Comparison of ENCODE assay signal across 26 cellular contexts in genomic region chr2:48173141-48173540, GRCh38.
"Had no signal": no experiment of that assay in that cellular context is flagged by ENCODE, and none has a peak within 500 bp of the region (broad histone marks: within the 10 kb centered on the region; RNA-seq: fewer than 3 reads in every experiment).

No MANE protein-coding gene starts in this region.

- DNase-seq: activated CD4-positive, alpha-beta T cell treated with anti-CD3 and anti-CD28 coated beads for 48 hours; activated CD4-positive, alpha-beta T cell treated with anti-CD3 and anti-CD28 coated beads, Interleukin-2, amount 50 U/mL, for 48 hours; activated CD8-positive, alpha-beta memory T cell treated with anti-CD3 and anti-CD28 coated beads for 24 hours; activated effector memory CD4-positive, alpha-beta T cell treated with Interleukin-2 at 50 U/mL for 16 hours; activated naive CD4-positive, alpha-beta T cell treated with Interleukin-2 at 50 U/mL for 16 hours; anterior cingulate cortex; dorsolateral prefrontal cortex; effector memory CD4-positive, alpha-beta T cell; left ventricle myocardium inferior; mucosa of descending colon; stimulated activated CD4-positive, alpha-beta T cell treated with anti-CD3 and anti-CD28 coated beads, Interleukin-15, amount 100 ng/mL, for 24 hours; stimulated activated CD4-positive, alpha-beta T cell treated with anti-CD3 and anti-CD28 coated beads, Interleukin-2, amount 100 ng/mL, for 24 hours; stimulated activated naive B cell treated with anti-CD40 and anti-IgM and Interleukin-4, amounts not matched to agents 10 μg/mL and 1 μg/mL and 100 μg/mL, for 72 hours; tibial artery; upper lobe of right lung had no signal

- H3K27ac ChIP-seq: coronary artery, dorsolateral prefrontal cortex, esophagus muscularis mucosa, left ventricle myocardium inferior, suprapubic skin, tibial artery, upper lobe of right lung, VCaP had no signal

- H3K27me3 ChIP-seq: dorsolateral prefrontal cortex, esophagus muscularis mucosa, neutrophil, suprapubic skin, tibial artery, upper lobe of right lung had no signal

- H3K4me1 ChIP-seq: esophagus muscularis mucosa, left ventricle myocardium inferior, suprapubic skin, upper lobe of right lung had no signal

- H3K4me3 ChIP-seq: coronary artery, dorsolateral prefrontal cortex, esophagus muscularis mucosa, left ventricle myocardium inferior, lung, mucosa of descending colon, smooth muscle cell, suprapubic skin, tibial artery, upper lobe of right lung had no signal

- H3K9me3 ChIP-seq: esophagus muscularis mucosa, left ventricle myocardium inferior, mucosa of descending colon, neutrophil, suprapubic skin, tibial artery, upper lobe of right lung had no signal

- H3K36me3 ChIP-seq: esophagus muscularis mucosa, left ventricle myocardium inferior, neutrophil, suprapubic skin, tibial artery, upper lobe of right lung had no signal

- FAIRE-seq: frontal cortex, TTC549 had no signal

- ATAC-seq: activated CD4-positive, CD25-positive, alpha-beta regulatory T cell treated with anti-CD3 and anti-CD28 coated beads, Interleukin-2, amount 50 U/mL, for 24 hours; mucosa of descending colon; natural killer cell treated with Interleukin-12 subunit alpha and Interleukin-12 subunit beta and Interleukin-15 and Interleukin-18, amount 100 ng/mL, for 72 hours; stimulated activated naive B cell treated with anti-CD40 and anti-IgM and Interleukin-4, amounts not matched to agents 10 μg/mL and 1 μg/mL and 100 μg/mL, for 72 hours; upper lobe of right lung had no signal
